Comparison of ENCODE assay signal across 20 cellular contexts in the genomic region with DNA sequence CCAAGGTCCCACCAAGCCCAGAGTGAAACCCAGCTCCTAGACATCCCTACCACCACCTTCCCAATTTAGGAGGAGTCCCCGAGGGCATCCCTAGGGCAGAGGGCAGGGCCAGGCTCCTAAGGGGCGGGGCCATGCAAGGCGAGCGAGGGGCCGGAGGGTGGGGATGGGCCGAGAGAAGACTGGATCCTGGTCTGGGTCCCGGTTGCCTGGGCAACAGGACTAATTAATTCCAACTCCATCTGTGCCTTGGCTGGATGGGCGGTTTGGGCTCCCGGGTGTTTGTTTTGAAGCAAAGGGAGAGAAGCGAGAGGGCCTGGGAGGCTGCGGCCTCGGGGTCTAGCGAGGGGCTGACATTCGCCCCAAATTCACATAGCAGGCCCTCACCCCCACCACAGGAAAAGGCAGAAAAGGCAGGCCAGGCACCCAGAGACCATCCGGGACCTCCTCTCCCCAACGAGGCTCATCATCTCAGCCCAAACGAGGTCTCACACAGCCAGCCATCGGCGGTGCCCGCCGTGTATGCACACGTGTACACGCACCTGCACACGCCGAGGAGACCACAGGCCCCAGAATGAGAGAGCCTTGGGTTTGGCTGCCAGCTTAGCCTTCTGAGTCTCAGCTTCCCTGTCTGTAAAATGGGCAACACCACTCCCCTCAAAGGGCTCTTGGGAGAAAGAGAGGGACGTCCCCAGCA. TPM values are rescaled to one million over a fixed set of nuclear protein-coding genes. Genes with fewer than 3 reads are reported as not detected.
DNase-seq lines count a peak whose midpoint lies in the region; ATAC-seq and TF ChIP-seq lines count a peak whose summit lies in the region.
"Had no signal": no experiment of that assay in that cellular context is flagged by ENCODE, and none has a peak within 500 bp of the region (broad histone marks: within the 10 kb centered on the region; RNA-seq: fewer than 3 reads in every experiment).

No MANE protein-coding gene starts in this region.

- ATAC-seq in WTC11, result peak; percentile 89
- ATAC-seq: activated CD4-positive, alpha-beta T cell treated with anti-CD3 and anti-CD28 coated beads for 36 hours; activated CD8-positive, alpha-beta T cell treated with anti-CD3 and anti-CD28 coated beads, Interleukin-2, amount 10 ng/mL, durations not matched to agents 7 days and 5 days; left lung had no signal

- POLR2A ChIA-PET in WTC11 (lab: Charles Lee), result no interaction called here

- CTCF ChIA-PET in WTC11 (lab: Charles Lee), result interaction anchor here (0.5 to 2.6 kb wide), 6 partner anchors 23 to 383 kb away, joined by 3 to 12 read pairs (median 6); no protein-coding TSS in a partner anchor

- DNase-seq in DMS 273 (lab: John Stamatoyannopoulos, UW; ENCODE audit: unreplicated experiment), result peak; percentile 91
- peak; percentile 86 for DNase-seq in NCI-H2171 treated with DMSO at 0.1 percent for 48 hours (lab: John Stamatoyannopoulos, UW)
- peak; percentile 60 for DNase-seq in WTC11 (ENCODE audit: low spot score)
- peak; percentile 68 for DNase-seq in iPS-NIHi7 (ENCODE audit: extremely low spot score)
- no peak for DNase-seq in NCI-H1105 treated with DMSO at 0.1 percent for 48 hours (lab: John Stamatoyannopoulos, UW)
- DNase-seq in ureter (ENCODE audit: low spot score), result no peak
- DNase-seq in NCI-H2227 treated with DMSO at 0.1 percent for 48 hours (lab: John Stamatoyannopoulos, UW), result no peak
- DNase-seq: activated CD4-positive, alpha-beta T cell treated with anti-CD3 and anti-CD28 coated beads for 36 hours; activated CD8-positive, alpha-beta T cell treated with anti-CD3 and anti-CD28 coated beads, Interleukin-2, amount 10 ng/mL, durations not matched to agents 7 days and 5 days; aorta; GDM1; HCEC 1CT; left lung; mesendoderm; NCI-H1436 treated with DMSO at 0.1 percent for 48 hours; occipital lobe; stimulated activated CD8-positive, alpha-beta memory T cell treated with anti-CD3 and anti-CD28 coated beads, Interleukin-4, amount 100 ng/mL, for 48 hours; stomach; tibial artery had no signal

- no peaks in the 10 kb centered on the region for H3K36me3 Mint-ChIP-seq in WTC11
- H3K36me3 Mint-ChIP-seq: activated naive CD8-positive, alpha-beta T cell had no signal

- H3K27me3 Mint-ChIP-seq in WTC11 (ENCODE audit: low read depth), result no peaks in the 10 kb centered on the region
- H3K27me3 Mint-ChIP-seq: activated CD4-positive, alpha-beta T cell treated with anti-CD3 and anti-CD28 coated beads for 36 hours; activated naive CD8-positive, alpha-beta T cell had no signal

- no peak overlapping the region for H3K27ac Mint-ChIP-seq in WTC11
- H3K27ac Mint-ChIP-seq: activated CD4-positive, alpha-beta T cell treated with anti-CD3 and anti-CD28 coated beads for 36 hours; activated CD8-positive, alpha-beta T cell treated with anti-CD3 and anti-CD28 coated beads, Interleukin-2, amount 10 ng/mL, durations not matched to agents 7 days and 5 days; activated naive CD8-positive, alpha-beta T cell had no signal

- H3K4me3 Mint-ChIP-seq in WTC11, result no peak overlapping the region
- H3K4me3 Mint-ChIP-seq: activated CD4-positive, alpha-beta T cell treated with anti-CD3 and anti-CD28 coated beads for 36 hours; activated CD8-positive, alpha-beta T cell treated with anti-CD3 and anti-CD28 coated beads, Interleukin-2, amount 10 ng/mL, durations not matched to agents 7 days and 5 days; activated naive CD8-positive, alpha-beta T cell had no signal

- no peaks in the 10 kb centered on the region for H3K9me3 Mint-ChIP-seq in WTC11

- H3K4me1 Mint-ChIP-seq in WTC11, result peaks cover 22% of the 10 kb centered on the region
- H3K4me1 Mint-ChIP-seq: activated CD4-positive, alpha-beta T cell treated with anti-CD3 and anti-CD28 coated beads for 36 hours had no signal

- TF ChIP-seq CTCF in WTC11 (IDR thresholded peaks at IDR 0.05), result no peak

TF ChIP-seq in WTC11, 78 proteins besides CTCF, POLR2A, EP300 and RAD21:
- TF ChIP-seq ZBTB21 (CRISPR knock-in tag; IDR thresholded peaks at IDR 0.05; ENCODE audit: borderline replicate concordance) (no peak), ZNF263 (CRISPR knock-in tag; IDR thresholded peaks at IDR 0.05; ENCODE audit: low read depth) (no peak), GRHL2 (CRISPR knock-in tag; IDR thresholded peaks at IDR 0.05; ENCODE audit: insufficient replicate concordance, severe bottlenecking) (no peak), IRF2 (CRISPR knock-in tag; IDR thresholded peaks at IDR 0.05; ENCODE audit: borderline replicate concordance, low read depth) (no peak), FOXJ3 (CRISPR knock-in tag; IDR thresholded peaks at IDR 0.05; ENCODE audit: borderline replicate concordance) (no peak), FOXK1 (CRISPR knock-in tag; IDR thresholded peaks at IDR 0.05) (no peak), ESRRA (CRISPR knock-in tag; IDR thresholded peaks at IDR 0.05; ENCODE audit: borderline replicate concordance) (no peak)
- TF ChIP-seq, protein P1, sequence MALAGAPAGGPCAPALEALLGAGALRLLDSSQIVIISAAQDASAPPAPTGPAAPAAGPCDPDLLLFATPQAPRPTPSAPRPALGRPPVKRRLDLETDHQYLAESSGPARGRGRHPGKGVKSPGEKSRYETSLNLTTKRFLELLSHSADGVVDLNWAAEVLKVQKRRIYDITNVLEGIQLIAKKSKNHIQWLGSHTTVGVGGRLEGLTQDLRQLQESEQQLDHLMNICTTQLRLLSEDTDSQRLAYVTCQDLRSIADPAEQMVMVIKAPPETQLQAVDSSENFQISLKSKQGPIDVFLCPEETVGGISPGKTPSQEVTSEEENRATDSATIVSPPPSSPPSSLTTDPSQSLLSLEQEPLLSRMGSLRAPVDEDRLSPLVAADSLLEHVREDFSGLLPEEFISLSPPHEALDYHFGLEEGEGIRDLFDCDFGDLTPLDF (CRISPR knock-in tag; IDR thresholded peaks at IDR 0.05), result no peak
- TF ChIP-seq, protein P2, sequence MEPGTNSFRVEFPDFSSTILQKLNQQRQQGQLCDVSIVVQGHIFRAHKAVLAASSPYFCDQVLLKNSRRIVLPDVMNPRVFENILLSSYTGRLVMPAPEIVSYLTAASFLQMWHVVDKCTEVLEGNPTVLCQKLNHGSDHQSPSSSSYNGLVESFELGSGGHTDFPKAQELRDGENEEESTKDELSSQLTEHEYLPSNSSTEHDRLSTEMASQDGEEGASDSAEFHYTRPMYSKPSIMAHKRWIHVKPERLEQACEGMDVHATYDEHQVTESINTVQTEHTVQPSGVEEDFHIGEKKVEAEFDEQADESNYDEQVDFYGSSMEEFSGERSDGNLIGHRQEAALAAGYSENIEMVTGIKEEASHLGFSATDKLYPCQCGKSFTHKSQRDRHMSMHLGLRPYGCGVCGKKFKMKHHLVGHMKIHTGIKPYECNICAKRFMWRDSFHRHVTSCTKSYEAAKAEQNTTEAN (CRISPR knock-in tag; IDR thresholded peaks at IDR 0.05), result no peak
- TF ChIP-seq, protein P3, sequence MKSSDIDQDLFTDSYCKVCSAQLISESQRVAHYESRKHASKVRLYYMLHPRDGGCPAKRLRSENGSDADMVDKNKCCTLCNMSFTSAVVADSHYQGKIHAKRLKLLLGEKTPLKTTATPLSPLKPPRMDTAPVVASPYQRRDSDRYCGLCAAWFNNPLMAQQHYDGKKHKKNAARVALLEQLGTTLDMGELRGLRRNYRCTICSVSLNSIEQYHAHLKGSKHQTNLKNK (CRISPR knock-in tag; IDR thresholded peaks at IDR 0.05), result no peak
- TF ChIP-seq, protein P4, sequence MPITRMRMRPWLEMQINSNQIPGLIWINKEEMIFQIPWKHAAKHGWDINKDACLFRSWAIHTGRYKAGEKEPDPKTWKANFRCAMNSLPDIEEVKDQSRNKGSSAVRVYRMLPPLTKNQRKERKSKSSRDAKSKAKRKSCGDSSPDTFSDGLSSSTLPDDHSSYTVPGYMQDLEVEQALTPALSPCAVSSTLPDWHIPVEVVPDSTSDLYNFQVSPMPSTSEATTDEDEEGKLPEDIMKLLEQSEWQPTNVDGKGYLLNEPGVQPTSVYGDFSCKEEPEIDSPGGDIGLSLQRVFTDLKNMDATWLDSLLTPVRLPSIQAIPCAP (CRISPR knock-in tag; IDR thresholded peaks at IDR 0.05), result no peak

RNA-seq across cellular contexts. Expression of a gene that starts 23.9 kb away (rescaled TPM):
- total RNA-seq in WTC11 (2021) (0.87 to 1.8 TPM (median 1.5 TPM) in 3 replicates), ureter (0.10 TPM)

Comparison
In these comparisons a context has a peak if more than half of its experiments do, and no peak if none do; other contexts are left out.
1. DNase-seq: peak in DMS 273 (single experiment), NCI-H2171 treated with DMSO at 0.1 percent for 48 hours (single experiment), WTC11 (single experiment) and iPS-NIHi7 (single experiment); none in NCI-H1105 treated with DMSO at 0.1 percent for 48 hours (single experiment), ureter (single experiment) and NCI-H2227 treated with DMSO at 0.1 percent for 48 hours (single experiment).